In the genomic region with DNA sequence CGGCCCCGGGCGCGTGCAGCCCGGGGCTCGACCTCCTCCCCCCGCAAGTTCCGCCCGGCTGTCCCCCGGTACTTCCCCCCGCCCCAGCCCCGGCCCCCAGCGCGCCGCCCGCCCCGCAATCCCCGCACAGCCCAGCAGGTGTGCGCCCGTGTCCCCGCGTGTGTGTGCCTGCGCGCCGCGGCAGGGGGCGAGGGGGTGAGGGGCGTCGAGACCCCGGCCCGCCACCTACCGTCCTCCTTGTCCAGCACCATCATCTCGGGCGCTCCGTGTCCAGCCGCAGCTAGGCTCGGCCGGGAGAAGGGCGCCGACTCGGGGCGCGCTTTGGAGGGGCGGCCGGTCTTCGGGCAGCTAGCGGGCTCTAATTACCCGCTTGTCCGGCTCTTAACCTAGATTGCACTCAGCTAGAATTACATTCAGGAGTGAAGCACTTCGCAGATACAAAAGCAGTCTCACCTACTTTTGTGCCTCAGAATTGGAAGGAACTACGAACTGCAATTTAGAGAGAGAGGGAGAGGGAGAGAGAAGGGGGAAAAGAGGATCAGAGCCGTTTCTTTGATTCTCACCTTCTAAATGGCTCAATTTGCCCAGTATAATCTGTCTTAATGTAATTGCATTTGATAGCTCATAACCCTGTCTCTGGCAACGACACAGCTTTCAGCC, we compare ENCODE assay signal across 8 cellular contexts. TPM values are rescaled to one million over a fixed set of nuclear protein-coding genes. Genes with fewer than 3 reads are reported as not detected.
DNase-seq lines count a peak whose midpoint lies in the region; ATAC-seq lines count a peak whose summit lies in the region.

No MANE protein-coding gene starts in this region.

- H3K4me1 Mint-ChIP-seq in activated naive CD8-positive, alpha-beta T cell treated with anti-CD3 and anti-CD28 coated beads for 36 hours, result peaks cover 9% of the 10 kb centered on the region

- H3K9ac ChIP-seq in stomach smooth muscle (ENCODE audit: low read length in 2 of 2), result peak overlapping the region; percentile 2 to 55

- DNase-seq in DMS79 (lab: John Stamatoyannopoulos, UW) (peak; percentile 51), islet precursor cell (peak; percentile 65), NCI-H524 treated with DMSO at 0.1 percent for 48 hours (lab: John Stamatoyannopoulos, UW) (no peak)
- no peak for DNase-seq in activated naive CD8-positive, alpha-beta T cell treated with anti-CD3 and anti-CD28 coated beads for 36 hours

- peak overlapping the region; percentile 50 for H3K4me3 Mint-ChIP-seq in activated naive CD8-positive, alpha-beta T cell treated with anti-CD3 and anti-CD28 coated beads for 36 hours

- peaks cover 0 to 2% of the 10 kb centered on the region in 2 donors for H3K36me3 ChIP-seq in stomach smooth muscle (ENCODE audit: control insufficient read depth in 2 of 2, insufficient read depth in 2 of 2, low read length in 2 of 2)

- H3K27ac Mint-ChIP-seq in activated naive CD8-positive, alpha-beta T cell treated with anti-CD3 and anti-CD28 coated beads for 36 hours, result no peak overlapping the region

- H3K9me3 ChIP-seq in stomach smooth muscle (ENCODE audit: control insufficient read depth in 2 of 2, low read length in 2 of 2), result no peaks in the 10 kb centered on the region

- peaks cover 0 to 7% of the 10 kb centered on the region in 2 donors for H3K27me3 ChIP-seq in stomach smooth muscle (ENCODE audit: control insufficient read depth in 1 of 2, insufficient read depth in 2 of 2, low read length in 2 of 2)

- peaks cover 83% of the 10 kb centered on the region for H3K27me3 Mint-ChIP-seq in activated naive CD8-positive, alpha-beta T cell treated with anti-CD3 and anti-CD28 coated beads for 36 hours

- ATAC-seq in HG03520 (IDR thresholded peaks at IDR 0.05; ENCODE audit: unreplicated experiment) (peak; percentile 4), HG03439 (IDR thresholded peaks at IDR 0.05; ENCODE audit: unreplicated experiment) (no peak), HG02588 (IDR thresholded peaks at IDR 0.05; ENCODE audit: unreplicated experiment) (no peak)

- no peaks in the 10 kb centered on the region for H3K36me3 Mint-ChIP-seq in activated naive CD8-positive, alpha-beta T cell treated with anti-CD3 and anti-CD28 coated beads for 36 hours

- H3K27ac ChIP-seq in stomach smooth muscle (ENCODE audit: low read length), result peak overlapping the region; percentile 67

- H3K4me1 ChIP-seq in stomach smooth muscle (ENCODE audit: control insufficient read depth, insufficient read depth, low read length), result peaks cover 50% of the 10 kb centered on the region

- H3K4me3 ChIP-seq in stomach smooth muscle (ENCODE audit: low read length in 2 of 2), result peak overlapping the region; percentile 73 to 78

- no peaks in the 10 kb centered on the region for H3K9me3 Mint-ChIP-seq in activated naive CD8-positive, alpha-beta T cell treated with anti-CD3 and anti-CD28 coated beads for 36 hours

RNA-seq across cellular contexts. Expression of a gene that starts 0.4 kb away (rescaled TPM):
- not detected for total RNA-seq in activated naive CD8-positive, alpha-beta T cell treated with anti-CD3 and anti-CD28 coated beads for 36 hours

Comparison
In these comparisons a context has a peak if more than half of its experiments do, and no peak if none do; other contexts are left out.
1. DNase-seq: peak in DMS79 (single experiment) and islet precursor cell (single experiment); none in activated naive CD8-positive, alpha-beta T cell treated with anti-CD3 and anti-CD28 coated beads for 36 hours (single experiment) and NCI-H524 treated with DMSO at 0.1 percent for 48 hours (single experiment).